ENCODE assay signal across 28 cellular contexts in genomic region chr6:111673871-111674270, GRCh38.
DNase-seq lines count a peak whose midpoint lies in the region; ATAC-seq and TF ChIP-seq lines count a peak whose summit lies in the region.
"Had no signal": no experiment of that assay in that cellular context is flagged by ENCODE, and none has a peak within 500 bp of the region (broad histone marks: within the 10 kb centered on the region; RNA-seq: fewer than 3 reads in every experiment).

No MANE protein-coding gene starts in this region.

- no peaks in the 10 kb centered on the region for H3K27me3 Mint-ChIP-seq in CD4-positive, CD25-positive, alpha-beta regulatory T cell
- no peaks in the 10 kb centered on the region for H3K27me3 Mint-ChIP-seq in brain
- no peaks in the 10 kb centered on the region for H3K27me3 Mint-ChIP-seq in naive thymus-derived CD4-positive, alpha-beta T cell
- H3K27me3 Mint-ChIP-seq: activated naive CD8-positive, alpha-beta T cell treated with anti-CD3 and anti-CD28 coated beads, Interleukin-2, amount 10 ng/mL, durations not matched to agents 7 days and 5 days; progenitor cell of endocrine pancreas; stimulated activated memory B cell treated with anti-CD40 and anti-IgM and Interleukin-4, amounts not matched to agents 10 μg/mL and 1 μg/mL and 100 μg/mL, for 72 hours had no signal

- H3K27me3 ChIP-seq in CD4-positive, CD25-positive, alpha-beta regulatory T cell (ENCODE audit: control insufficient read depth, insufficient read depth, low read length), result no peaks in the 10 kb centered on the region
- no peaks in the 10 kb centered on the region for H3K27me3 ChIP-seq in naive thymus-derived CD4-positive, alpha-beta T cell (ENCODE audit: control insufficient read depth in 2 of 2, insufficient read depth in 2 of 2, low read length in 2 of 2)
- H3K27me3 ChIP-seq in effector memory CD4-positive, alpha-beta T cell (replicated peaks; ENCODE audit: control insufficient read depth, insufficient read depth, low read length, poor library complexity, severe bottlenecking), result no peaks in the 10 kb centered on the region
- H3K27me3 ChIP-seq: BLaER1, right lobe of liver, suprapubic skin had no signal

- in situ Hi-C loops in G401 (cut with HindIII; ENCODE audit: low sequenced_read_pairs), result no loop called here

- H3K4me3 ChIP-seq in CD4-positive, CD25-positive, alpha-beta regulatory T cell (ENCODE audit: low read depth, low read length), result no peak overlapping the region
- H3K4me3 ChIP-seq in naive thymus-derived CD4-positive, alpha-beta T cell (ENCODE audit: low read length), result no peak overlapping the region
- H3K4me3 ChIP-seq in effector memory CD4-positive, alpha-beta T cell (ENCODE audit: insufficient read depth, low read depth, low read length, poor library complexity, severe bottlenecking), result no peak overlapping the region
- H3K4me3 ChIP-seq: BLaER1, GM12878, K562, right lobe of liver, suprapubic skin had no signal

- no peaks in the 10 kb centered on the region for H3K4me1 ChIP-seq in CD4-positive, CD25-positive, alpha-beta regulatory T cell (ENCODE audit: control insufficient read depth, insufficient read depth, low read length, poor library complexity, severe bottlenecking)
- peaks cover 4 to 5% of the 10 kb centered on the region in 2 donors for H3K4me1 ChIP-seq in naive thymus-derived CD4-positive, alpha-beta T cell (ENCODE audit: control insufficient read depth in 2 of 2, insufficient read depth in 2 of 2, low read length in 2 of 2)
- peaks cover 6% of the 10 kb centered on the region for H3K4me1 ChIP-seq in effector memory CD4-positive, alpha-beta T cell (ENCODE audit: control insufficient read depth, insufficient read depth, low read length, poor library complexity, severe bottlenecking)
- H3K4me1 ChIP-seq: BLaER1, suprapubic skin had no signal

- intact Hi-C loops in naive thymus-derived CD4-positive, alpha-beta T cell (cut with micrococcal nuclease), result no loop called here

- DNase-seq in CD4-positive, CD25-positive, alpha-beta regulatory T cell, result no peak
- DNase-seq in G401 (ENCODE audit: low spot score) (peak; percentile 94), SKM-1 treated with dmso at 0.1 percent for 144 hours (lab: John Stamatoyannopoulos, UW; ENCODE audit: unreplicated experiment) (no peak), MV-4-11 (lab: John Stamatoyannopoulos, UW) (no peak), GF-D8 (lab: John Stamatoyannopoulos, UW) (no peak)
- DNase-seq in naive thymus-derived CD4-positive, alpha-beta T cell, result no peak
- no peak for DNase-seq in effector memory CD4-positive, alpha-beta T cell
- DNase-seq: activated CD4-positive, alpha-beta T cell treated with anti-CD3 and anti-CD28 coated beads for 4 hours; activated naive CD8-positive, alpha-beta T cell treated with anti-CD3 and anti-CD28 coated beads, Interleukin-2, amount 10 ng/mL, durations not matched to agents 7 days and 5 days; activated T-cell treated with anti-CD3 and anti-CD28 coated beads, Interleukin-2, amount 50 U/mL, for 72 hours; islet precursor cell; left ventricle myocardium superior; NCI-H1105; NCI-H2029; NCI-H748 treated with DMSO at 0.1 percent for 48 hours; right lobe of liver; stimulated activated CD4-positive, alpha-beta T cell treated with anti-CD3 and anti-CD28 coated beads, Interleukin-12 subunit alpha, Interleukin-12 subunit beta, amount 100 ng/mL, for 4 hours; stimulated activated CD4-positive, alpha-beta T cell treated with anti-CD3 and anti-CD28 coated beads, Interleukin-4, amount 100 ng/mL, for 24 hours had no signal

- peaks cover 41% of the 10 kb centered on the region for H3K36me3 Mint-ChIP-seq in CD4-positive, CD25-positive, alpha-beta regulatory T cell
- H3K36me3 Mint-ChIP-seq in brain, result peaks cover 64% of the 10 kb centered on the region
- peaks cover 4 to 53% (median 22%) of the 10 kb centered on the region in 5 donors for H3K36me3 Mint-ChIP-seq in naive thymus-derived CD4-positive, alpha-beta T cell

- no peak for TF ChIP-seq CTCF in brain (conservative IDR thresholded peaks at IDR 0.05)

- POLR2A ChIA-PET in naive thymus-derived CD4-positive, alpha-beta T cell (lab: Charles Lee), result interaction anchor here (2.1 kb wide), 1 partner anchor 9 kb away, joined by 6 read pairs; no protein-coding TSS in a partner anchor

- H3K9me3 ChIP-seq in CD4-positive, CD25-positive, alpha-beta regulatory T cell (ENCODE audit: control insufficient read depth in 2 of 2, low read length in 2 of 2), result no peaks in the 10 kb centered on the region
- H3K9me3 ChIP-seq in naive thymus-derived CD4-positive, alpha-beta T cell (ENCODE audit: control insufficient read depth in 2 of 3, low read length in 3 of 3), result no peaks in the 10 kb centered on the region
- no peaks in the 10 kb centered on the region for H3K9me3 ChIP-seq in effector memory CD4-positive, alpha-beta T cell (ENCODE audit: control insufficient read depth, low read length)
- H3K9me3 ChIP-seq: BLaER1, right lobe of liver, suprapubic skin had no signal

- no peak overlapping the region for H3K4me3 Mint-ChIP-seq in CD4-positive, CD25-positive, alpha-beta regulatory T cell
- peak overlapping the region in 3 of 5 experiments; percentile 69 to 77 (median 74) for H3K4me3 Mint-ChIP-seq in brain
- no peak overlapping the region for H3K4me3 Mint-ChIP-seq in naive thymus-derived CD4-positive, alpha-beta T cell
- H3K4me3 Mint-ChIP-seq: activated naive CD8-positive, alpha-beta T cell treated with anti-CD3 and anti-CD28 coated beads, Interleukin-2, amount 10 ng/mL, durations not matched to agents 7 days and 5 days; activated T-cell treated with anti-CD3 and anti-CD28 coated beads, Interleukin-2, amount 50 U/mL, for 72 hours; stimulated activated memory B cell treated with anti-CD40 and anti-IgM and Interleukin-4, amounts not matched to agents 10 μg/mL and 1 μg/mL and 100 μg/mL, for 72 hours; T-helper 2 cell treated with Interferon-gamma antibody and Interleukin-4, amounts not matched to agents 5 μg/mL and 100 μg/mL, for 36 hours had no signal

- CTCF ChIA-PET in naive thymus-derived CD4-positive, alpha-beta T cell (lab: Charles Lee), result interaction anchor here (1.3 kb wide), 1 partner anchor 22 kb away, joined by 3 read pairs; no protein-coding TSS in a partner anchor

- H3K36me3 ChIP-seq in CD4-positive, CD25-positive, alpha-beta regulatory T cell (ENCODE audit: control insufficient read depth, insufficient read depth, low read length), result peaks cover 87% of the 10 kb centered on the region
- H3K36me3 ChIP-seq in naive thymus-derived CD4-positive, alpha-beta T cell (ENCODE audit: control insufficient read depth in 2 of 3, insufficient read depth in 3 of 3, low read length in 3 of 3), result peaks cover 11 to 64% (median 59%) of the 10 kb centered on the region in 3 experiments
- H3K36me3 ChIP-seq in effector memory CD4-positive, alpha-beta T cell (ENCODE audit: control insufficient read depth, insufficient read depth, low read length), result peaks cover 74% of the 10 kb centered on the region

- H3K4me1 Mint-ChIP-seq in CD4-positive, CD25-positive, alpha-beta regulatory T cell, result peaks cover 7 to 42% (median 30%) of the 10 kb centered on the region in 4 donors
- H3K4me1 Mint-ChIP-seq in brain, result peaks cover 71% of the 10 kb centered on the region
- H3K4me1 Mint-ChIP-seq in naive thymus-derived CD4-positive, alpha-beta T cell, result peaks cover 12 to 42% (median 36%) of the 10 kb centered on the region in 7 donors
- H3K4me1 Mint-ChIP-seq: activated naive CD8-positive, alpha-beta T cell treated with anti-CD3 and anti-CD28 coated beads, Interleukin-2, amount 10 ng/mL, durations not matched to agents 7 days and 5 days; stimulated activated memory B cell treated with anti-CD40 and anti-IgM and Interleukin-4, amounts not matched to agents 10 μg/mL and 1 μg/mL and 100 μg/mL, for 72 hours had no signal

- ATAC-seq in CD4-positive, CD25-positive, alpha-beta regulatory T cell (ENCODE audit: low read depth in 2 of 2), result no peak
- ATAC-seq in naive thymus-derived CD4-positive, alpha-beta T cell, result no peak
- ATAC-seq: GM12878; HCT116; K562; left ventricle myocardium superior; stimulated activated memory B cell treated with anti-CD40 and anti-IgM and Interleukin-4, amounts not matched to agents 10 μg/mL and 1 μg/mL and 100 μg/mL, for 72 hours had no signal

- no peak overlapping the region for H3K27ac ChIP-seq in CD4-positive, CD25-positive, alpha-beta regulatory T cell (ENCODE audit: insufficient read depth, low read length, poor library complexity, severe bottlenecking)
- H3K27ac ChIP-seq in naive thymus-derived CD4-positive, alpha-beta T cell (ENCODE audit: low read depth, low read length), result no peak overlapping the region
- H3K27ac ChIP-seq in effector memory CD4-positive, alpha-beta T cell (ENCODE audit: insufficient read depth, low read length, poor library complexity, severe bottlenecking), result no peak overlapping the region
- H3K27ac ChIP-seq: BLaER1, epithelial cell of prostate, right lobe of liver, suprapubic skin had no signal

- peaks cover 0 to 2% (median 0%) of the 10 kb centered on the region in 7 donors for H3K9me3 Mint-ChIP-seq in CD4-positive, CD25-positive, alpha-beta regulatory T cell
- no peaks in the 10 kb centered on the region for H3K9me3 Mint-ChIP-seq in brain
- peaks cover 0 to 6% (median 0%) of the 10 kb centered on the region in 11 donors for H3K9me3 Mint-ChIP-seq in naive thymus-derived CD4-positive, alpha-beta T cell
- H3K9me3 Mint-ChIP-seq: activated naive CD8-positive, alpha-beta T cell treated with anti-CD3 and anti-CD28 coated beads, Interleukin-2, amount 10 ng/mL, durations not matched to agents 7 days and 5 days; activated T-cell treated with anti-CD3 and anti-CD28 coated beads, Interleukin-2, amount 50 U/mL, for 72 hours; stimulated activated memory B cell treated with anti-CD40 and anti-IgM and Interleukin-4, amounts not matched to agents 10 μg/mL and 1 μg/mL and 100 μg/mL, for 72 hours; T-helper 2 cell treated with Interferon-gamma antibody and Interleukin-4, amounts not matched to agents 5 μg/mL and 100 μg/mL, for 36 hours had no signal

- H3K27ac Mint-ChIP-seq in CD4-positive, CD25-positive, alpha-beta regulatory T cell, result peak overlapping the region in 2 of 3 donors; percentile 49 to 89
- peak overlapping the region; percentile 82 to 98 (median 91) for H3K27ac Mint-ChIP-seq in brain
- peak overlapping the region in 6 of 9 donors; percentile 59 to 91 (median 82) for H3K27ac Mint-ChIP-seq in naive thymus-derived CD4-positive, alpha-beta T cell
- H3K27ac Mint-ChIP-seq: activated naive CD8-positive, alpha-beta T cell treated with anti-CD3 and anti-CD28 coated beads, Interleukin-2, amount 10 ng/mL, durations not matched to agents 7 days and 5 days; stimulated activated memory B cell treated with anti-CD40 and anti-IgM and Interleukin-4, amounts not matched to agents 10 μg/mL and 1 μg/mL and 100 μg/mL, for 72 hours; T-helper 2 cell treated with Interferon-gamma antibody and Interleukin-4, amounts not matched to agents 5 μg/mL and 100 μg/mL, for 36 hours had no signal

Comparison
In these comparisons a context has a peak if more than half of its experiments do, and no peak if none do; other contexts are left out.
1. H3K4me3 Mint-ChIP-seq: peak in brain (3 of 5); none in CD4-positive, CD25-positive, alpha-beta regulatory T cell (0 of 4) and naive thymus-derived CD4-positive, alpha-beta T cell (0 of 10).
2. Peak in every context shown above with its lines, with median percentiles within 50 percentile points of each other: H3K27ac Mint-ChIP-seq.